Comparison of ENCODE assay signal across 20 cellular contexts in the genomic region with DNA sequence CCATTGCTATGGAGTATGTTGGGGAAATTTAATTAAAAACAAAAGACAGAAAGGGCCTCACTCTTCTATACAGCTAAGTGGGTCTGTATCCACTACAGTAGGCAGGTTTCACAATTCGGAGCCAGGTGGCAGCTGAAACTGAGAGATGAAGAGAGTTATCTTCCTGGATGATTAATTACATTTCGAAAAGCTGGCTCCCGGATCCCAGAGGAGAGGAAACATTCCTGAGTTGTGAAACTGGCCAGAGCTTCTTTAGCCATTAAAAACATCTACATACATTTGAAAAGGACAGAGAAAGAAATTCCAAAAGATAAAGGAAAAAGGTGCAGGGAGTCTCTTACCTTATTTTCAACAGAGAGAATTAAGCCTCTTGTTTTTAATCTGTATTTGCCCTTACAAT. TPM values are rescaled to one million over a fixed set of nuclear protein-coding genes. Genes with fewer than 3 reads are reported as not detected.
DNase-seq lines count a peak whose midpoint lies in the region; ATAC-seq and TF ChIP-seq lines count a peak whose summit lies in the region.
"Had no signal": no experiment of that assay in that cellular context is flagged by ENCODE, and none has a peak within 500 bp of the region (broad histone marks: within the 10 kb centered on the region; RNA-seq: fewer than 3 reads in every experiment).

No MANE protein-coding gene starts in this region.

- ATAC-seq in WTC11: no peak
- peak; percentile 44 for ATAC-seq in omental fat pad (ENCODE audit: low FRiP score)
- no peak for ATAC-seq in HG02840 (IDR thresholded peaks at IDR 0.05; ENCODE audit: low FRiP score, unreplicated experiment)
- no peak for ATAC-seq in activated CD8-positive, alpha-beta T cell treated with anti-CD3 and anti-CD28 coated beads for 36 hours
- ATAC-seq: PC-3 had no signal

- POLR2A ChIA-PET in WTC11 (lab: Charles Lee): interaction anchor here (0.6 kb wide), 1 partner anchor 27 kb away, joined by 6 read pairs; no protein-coding TSS in a partner anchor
- POLR2A ChIA-PET in activated CD8-positive, alpha-beta T cell treated with anti-CD3 and anti-CD28 coated beads for 36 hours (lab: Charles Lee): no interaction called here

- H3K4me1 Mint-ChIP-seq in WTC11: peaks cover 61% of the 10 kb centered on the region
- no peaks in the 10 kb centered on the region for H3K4me1 Mint-ChIP-seq in activated CD8-positive, alpha-beta T cell treated with anti-CD3 and anti-CD28 coated beads for 36 hours (ENCODE audit: low read depth)
- H3K4me1 Mint-ChIP-seq: CD14-positive monocyte had no signal

- H3K27me3 Mint-ChIP-seq in WTC11 (ENCODE audit: low read depth): peaks cover 19% of the 10 kb centered on the region
- peaks cover 4% of the 10 kb centered on the region for H3K27me3 Mint-ChIP-seq in activated CD8-positive, alpha-beta T cell treated with anti-CD3 and anti-CD28 coated beads for 36 hours

- H3K36me3 Mint-ChIP-seq in WTC11: no peaks in the 10 kb centered on the region
- no peaks in the 10 kb centered on the region for H3K36me3 Mint-ChIP-seq in activated CD8-positive, alpha-beta T cell treated with anti-CD3 and anti-CD28 coated beads for 36 hours (ENCODE audit: low read depth)
- H3K36me3 Mint-ChIP-seq: CD14-positive monocyte had no signal

- peaks cover 36% of the 10 kb centered on the region for H3K4me1 ChIP-seq in HUES48 (ENCODE audit: control insufficient read depth, insufficient read depth, low read length)
- H3K4me1 ChIP-seq in ascending aorta: no peaks in the 10 kb centered on the region
- H3K4me1 ChIP-seq: SJCRH30 had no signal

- H3K27ac ChIP-seq in HUES48 (ENCODE audit: low read depth, low read length) (peak overlapping the region; percentile 92), ascending aorta (no peak overlapping the region)
- H3K27ac ChIP-seq: RWPE1, SJCRH30 had no signal

- H3K9ac ChIP-seq in HUES48 (ENCODE audit: low read depth, low read length): no peak overlapping the region

- no peaks in the 10 kb centered on the region for H3K9me3 Mint-ChIP-seq in WTC11
- H3K9me3 Mint-ChIP-seq in activated CD8-positive, alpha-beta T cell treated with anti-CD3 and anti-CD28 coated beads for 36 hours: no peaks in the 10 kb centered on the region

- CTCF ChIA-PET in WTC11 (lab: Charles Lee): interaction anchor here (1.7 kb wide), 1 partner anchor 101 kb away, joined by 4 read pairs; no protein-coding TSS in a partner anchor
- CTCF ChIA-PET in activated CD8-positive, alpha-beta T cell treated with anti-CD3 and anti-CD28 coated beads for 36 hours (lab: Charles Lee): interaction anchor here (1.3 kb wide), 1 partner anchor 30 kb away, joined by 4 read pairs; no protein-coding TSS in a partner anchor

- TF ChIP-seq CTCF in WTC11 (IDR thresholded peaks at IDR 0.05) (no peak), fibroblast of pulmonary artery (IDR thresholded peaks at IDR 0.05; ENCODE audit: low read length, missing control alignments) (no peak), omental fat pad (IDR thresholded peaks at IDR 0.05) (no peak), ascending aorta (IDR thresholded peaks at IDR 0.05) (no peak)
- TF ChIP-seq CTCF in activated CD8-positive, alpha-beta T cell treated with anti-CD3 and anti-CD28 coated beads for 36 hours (IDR thresholded peaks at IDR 0.05): no peak

- no peaks in the 10 kb centered on the region for H3K27me3 ChIP-seq in HUES48 (ENCODE audit: control insufficient read depth, insufficient read depth, low read length)
- H3K27me3 ChIP-seq in ascending aorta: no peaks in the 10 kb centered on the region
- H3K27me3 ChIP-seq: SJCRH30 had no signal

- H3K9me3 ChIP-seq in HUES48 (ENCODE audit: control insufficient read depth, insufficient read depth, low read length) (peaks cover 16% of the 10 kb centered on the region; the same call in 1 of the 2 replicates), ascending aorta (no peaks in the 10 kb centered on the region)
- H3K9me3 ChIP-seq: SJCRH30 had no signal

- H3K36me3 ChIP-seq in HUES48 (ENCODE audit: control insufficient read depth, insufficient read depth, low read length) (no peaks in the 10 kb centered on the region), ascending aorta (no peaks in the 10 kb centered on the region)
- H3K36me3 ChIP-seq: SJCRH30 had no signal

- intact Hi-C loops in activated CD8-positive, alpha-beta T cell treated with anti-CD3 and anti-CD28 coated beads for 36 hours (cut with micrococcal nuclease): no loop called here
- intact Hi-C loops in ascending aorta (cut with DNase I): no loop called here

- peak overlapping the region; percentile 55 for H3K4me3 Mint-ChIP-seq in WTC11
- no peak overlapping the region for H3K4me3 Mint-ChIP-seq in activated CD8-positive, alpha-beta T cell treated with anti-CD3 and anti-CD28 coated beads for 36 hours

- H3K27ac Mint-ChIP-seq in WTC11: peak overlapping the region; percentile 98
- H3K27ac Mint-ChIP-seq in activated CD8-positive, alpha-beta T cell treated with anti-CD3 and anti-CD28 coated beads for 36 hours: no peak overlapping the region
- H3K27ac Mint-ChIP-seq: CD14-positive monocyte had no signal

- H3K4me3 ChIP-seq in HUES48 (ENCODE audit: low read depth, low read length) (peak overlapping the region; percentile 41; the same call in 1 of the 2 replicates), fibroblast of pulmonary artery (replicated peaks; ENCODE audit: low read depth, low read length) (no peak overlapping the region), ascending aorta (no peak overlapping the region)
- H3K4me3 ChIP-seq: SJCRH30 had no signal

- DNase-seq in WTC11 (ENCODE audit: low spot score) (no peak), fibroblast of pulmonary artery (ENCODE audit: low read depth) (peak; percentile 3), omental fat pad (ENCODE audit: low spot score) (no peak), NCI-H2227 treated with DMSO at 0.1 percent for 48 hours (lab: John Stamatoyannopoulos, UW) (no peak), ascending aorta (ENCODE audit: low spot score in 2 of 2) (no peak)
- no peak for DNase-seq in activated CD8-positive, alpha-beta T cell treated with anti-CD3 and anti-CD28 coated beads for 36 hours
- DNase-seq: ACHN, AML-193, DMS 273 treated with DMSO at 0.1 percent for 48 hours, Karpas-422, NCI-H1105 treated with DMSO at 0.1 percent for 48 hours, NCI-H1694 treated with DMSO at 0.1 percent for 48 hours, NCI-H446 treated with DMSO at 0.1 percent for 48 hours, PC-3, SJCRH30 had no signal

TF ChIP-seq in WTC11, 78 proteins besides CTCF, POLR2A, EP300 and RAD21:
- TF ChIP-seq, protein P1, sequence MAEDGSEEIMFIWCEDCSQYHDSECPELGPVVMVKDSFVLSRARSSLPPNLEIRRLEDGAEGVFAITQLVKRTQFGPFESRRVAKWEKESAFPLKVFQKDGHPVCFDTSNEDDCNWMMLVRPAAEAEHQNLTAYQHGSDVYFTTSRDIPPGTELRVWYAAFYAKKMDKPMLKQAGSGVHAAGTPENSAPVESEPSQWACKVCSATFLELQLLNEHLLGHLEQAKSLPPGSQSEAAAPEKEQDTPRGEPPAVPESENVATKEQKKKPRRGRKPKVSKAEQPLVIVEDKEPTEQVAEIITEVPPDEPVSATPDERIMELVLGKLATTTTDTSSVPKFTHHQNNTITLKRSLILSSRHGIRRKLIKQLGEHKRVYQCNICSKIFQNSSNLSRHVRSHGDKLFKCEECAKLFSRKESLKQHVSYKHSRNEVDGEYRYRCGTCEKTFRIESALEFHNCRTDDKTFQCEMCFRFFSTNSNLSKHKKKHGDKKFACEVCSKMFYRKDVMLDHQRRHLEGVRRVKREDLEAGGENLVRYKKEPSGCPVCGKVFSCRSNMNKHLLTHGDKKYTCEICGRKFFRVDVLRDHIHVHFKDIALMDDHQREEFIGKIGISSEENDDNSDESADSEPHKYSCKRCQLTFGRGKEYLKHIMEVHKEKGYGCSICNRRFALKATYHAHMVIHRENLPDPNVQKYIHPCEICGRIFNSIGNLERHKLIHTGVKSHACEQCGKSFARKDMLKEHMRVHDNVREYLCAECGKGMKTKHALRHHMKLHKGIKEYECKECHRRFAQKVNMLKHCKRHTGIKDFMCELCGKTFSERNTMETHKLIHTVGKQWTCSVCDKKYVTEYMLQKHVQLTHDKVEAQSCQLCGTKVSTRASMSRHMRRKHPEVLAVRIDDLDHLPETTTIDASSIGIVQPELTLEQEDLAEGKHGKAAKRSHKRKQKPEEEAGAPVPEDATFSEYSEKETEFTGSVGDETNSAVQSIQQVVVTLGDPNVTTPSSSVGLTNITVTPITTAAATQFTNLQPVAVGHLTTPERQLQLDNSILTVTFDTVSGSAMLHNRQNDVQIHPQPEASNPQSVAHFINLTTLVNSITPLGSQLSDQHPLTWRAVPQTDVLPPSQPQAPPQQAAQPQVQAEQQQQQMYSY (CRISPR knock-in tag; IDR thresholded peaks at IDR 0.05): peak; percentile 25; the same call in 1 of the 2 replicates
- TF ChIP-seq OVOL2 (CRISPR knock-in tag; IDR thresholded peaks at IDR 0.05; ENCODE audit: borderline replicate concordance): no peak

RNA-seq across cellular contexts. Expression of a gene that starts 15.5 kb away (rescaled TPM):
- total RNA-seq in WTC11 (2021) (120 to 175 TPM (median 161 TPM) in 3 replicates), omental fat pad (1 to 10 TPM; 1.9 to 2.6 (median 2.2) TPM), ascending aorta (23.2 TPM)
- 1 to 10 TPM; 1.4 to 2.6 TPM for total RNA-seq in activated CD8-positive, alpha-beta T cell treated with anti-CD3 and anti-CD28 coated beads for 36 hours

RNA-seq across cellular contexts. Expression of a gene that starts 40.1 kb away (rescaled TPM):
- 40.2 to 55.2 TPM (median 49.4 TPM) in 3 replicates for total RNA-seq in WTC11 (2021)
- total RNA-seq in omental fat pad: 1 to 10 TPM in 3 of 4 donors, under 1 TPM in 1; 0.37 to 2.8 (median 1.6) TPM
- total RNA-seq in activated CD8-positive, alpha-beta T cell treated with anti-CD3 and anti-CD28 coated beads for 36 hours: 1 to 10 TPM; 2.1 to 2.2 TPM
- total RNA-seq in ascending aorta: 25.8 TPM

RNA-seq across cellular contexts. Expression of a gene that starts 51.4 kb away (rescaled TPM):
- total RNA-seq in WTC11 (2021): 203 to 237 TPM (median 232 TPM) in 3 replicates
- total RNA-seq in omental fat pad: 100 to 1,000 TPM; 126 to 249 (median 179) TPM
- 100 to 1,000 TPM; 152 to 153 TPM for total RNA-seq in activated CD8-positive, alpha-beta T cell treated with anti-CD3 and anti-CD28 coated beads for 36 hours
- 331 TPM for total RNA-seq in ascending aorta

RNA-seq across cellular contexts. Expression of a gene that starts 51.7 kb away (rescaled TPM):
- total RNA-seq in WTC11 (2021): 50.4 to 52.9 TPM (median 52.4 TPM) in 3 replicates
- total RNA-seq in omental fat pad: 100 to 1,000 TPM in 1 of 4 donors, 10 to 100 TPM in 3; 71.9 to 119 (median 89.7) TPM
- 10 to 100 TPM; 54.3 to 56.9 TPM for total RNA-seq in activated CD8-positive, alpha-beta T cell treated with anti-CD3 and anti-CD28 coated beads for 36 hours
- 351 TPM for total RNA-seq in ascending aorta

RNA-seq across cellular contexts. Expression of a gene that starts 58.6 kb away (rescaled TPM):
- total RNA-seq in WTC11 (2021) (0.11 TPM in 1 of 3 replicates, not detected in the others), omental fat pad (10 to 100 TPM in 1 of 4 donors, 1 to 10 TPM in 2, under 1 TPM in 1; 0.74 to 22.7 (median 3.6) TPM), ascending aorta (4.8 TPM)
- total RNA-seq in activated CD8-positive, alpha-beta T cell treated with anti-CD3 and anti-CD28 coated beads for 36 hours: not detected
- total RNA-seq: Daoy, PC-3, SJCRH30 had no signal
